ENCODE assay signal across 1 cellular context in the genomic region with DNA sequence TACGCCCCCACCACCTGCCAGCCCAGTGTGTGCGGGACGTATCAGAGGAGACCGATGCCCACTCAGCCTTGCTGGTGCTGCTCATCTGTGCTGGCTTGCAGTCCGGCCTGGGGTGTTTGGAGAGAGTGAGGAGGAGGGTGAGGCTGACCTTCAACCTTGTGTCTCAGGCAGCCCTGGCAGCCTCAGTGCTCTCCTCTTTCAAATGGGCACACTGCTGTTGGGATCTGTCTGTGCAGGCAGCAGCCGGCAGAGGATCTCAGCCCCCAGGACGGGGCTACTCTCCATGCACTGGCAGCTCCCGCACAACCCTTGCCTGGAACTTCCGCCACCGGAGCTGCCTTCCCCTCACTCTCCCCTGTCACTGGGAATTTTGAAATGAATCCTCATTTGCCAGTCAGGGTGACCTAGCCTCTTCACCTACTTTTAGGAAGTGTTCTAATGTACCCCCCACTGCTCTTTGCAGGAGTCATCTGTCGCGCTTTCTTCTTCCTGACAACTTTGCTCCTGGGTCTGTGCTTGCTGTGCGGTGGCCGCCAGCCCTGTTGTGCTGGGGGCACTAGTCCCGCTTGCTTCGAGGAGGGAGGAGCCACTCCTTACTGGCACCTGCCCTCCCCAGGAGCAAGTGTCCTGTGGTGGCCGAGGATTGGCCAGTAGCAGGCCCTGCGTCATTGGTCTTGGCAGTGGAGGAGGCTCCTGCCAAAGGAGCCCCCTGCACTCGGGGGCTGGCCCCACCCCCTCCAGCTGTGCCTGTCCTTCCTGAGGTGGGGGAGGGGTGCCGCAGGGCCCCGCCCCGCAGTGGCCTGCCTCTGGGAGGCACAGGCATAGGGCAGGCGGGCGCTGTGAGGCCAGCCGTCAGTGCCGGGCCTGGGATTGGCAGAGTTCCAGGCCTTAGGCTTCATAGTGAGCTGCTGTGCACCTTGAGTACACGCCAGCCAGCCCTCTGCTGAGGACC.
TF ChIP-seq lines count a peak whose summit lies in the region.

No MANE protein-coding gene starts in this region.

TF ChIP-seq in WTC11, 78 proteins besides CTCF, POLR2A, EP300 and RAD21 (continued from another document):
- TF ChIP-seq, protein P1, sequence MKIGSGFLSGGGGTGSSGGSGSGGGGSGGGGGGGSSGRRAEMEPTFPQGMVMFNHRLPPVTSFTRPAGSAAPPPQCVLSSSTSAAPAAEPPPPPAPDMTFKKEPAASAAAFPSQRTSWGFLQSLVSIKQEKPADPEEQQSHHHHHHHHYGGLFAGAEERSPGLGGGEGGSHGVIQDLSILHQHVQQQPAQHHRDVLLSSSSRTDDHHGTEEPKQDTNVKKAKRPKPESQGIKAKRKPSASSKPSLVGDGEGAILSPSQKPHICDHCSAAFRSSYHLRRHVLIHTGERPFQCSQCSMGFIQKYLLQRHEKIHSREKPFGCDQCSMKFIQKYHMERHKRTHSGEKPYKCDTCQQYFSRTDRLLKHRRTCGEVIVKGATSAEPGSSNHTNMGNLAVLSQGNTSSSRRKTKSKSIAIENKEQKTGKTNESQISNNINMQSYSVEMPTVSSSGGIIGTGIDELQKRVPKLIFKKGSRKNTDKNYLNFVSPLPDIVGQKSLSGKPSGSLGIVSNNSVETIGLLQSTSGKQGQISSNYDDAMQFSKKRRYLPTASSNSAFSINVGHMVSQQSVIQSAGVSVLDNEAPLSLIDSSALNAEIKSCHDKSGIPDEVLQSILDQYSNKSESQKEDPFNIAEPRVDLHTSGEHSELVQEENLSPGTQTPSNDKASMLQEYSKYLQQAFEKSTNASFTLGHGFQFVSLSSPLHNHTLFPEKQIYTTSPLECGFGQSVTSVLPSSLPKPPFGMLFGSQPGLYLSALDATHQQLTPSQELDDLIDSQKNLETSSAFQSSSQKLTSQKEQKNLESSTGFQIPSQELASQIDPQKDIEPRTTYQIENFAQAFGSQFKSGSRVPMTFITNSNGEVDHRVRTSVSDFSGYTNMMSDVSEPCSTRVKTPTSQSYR (CRISPR knock-in tag; IDR thresholded peaks at IDR 0.05), result peak; percentile 98
- peak; percentile 84 for TF ChIP-seq GTF2I (CRISPR knock-in tag; conservative IDR thresholded peaks at IDR 0.05)
- TF ChIP-seq, protein P2, sequence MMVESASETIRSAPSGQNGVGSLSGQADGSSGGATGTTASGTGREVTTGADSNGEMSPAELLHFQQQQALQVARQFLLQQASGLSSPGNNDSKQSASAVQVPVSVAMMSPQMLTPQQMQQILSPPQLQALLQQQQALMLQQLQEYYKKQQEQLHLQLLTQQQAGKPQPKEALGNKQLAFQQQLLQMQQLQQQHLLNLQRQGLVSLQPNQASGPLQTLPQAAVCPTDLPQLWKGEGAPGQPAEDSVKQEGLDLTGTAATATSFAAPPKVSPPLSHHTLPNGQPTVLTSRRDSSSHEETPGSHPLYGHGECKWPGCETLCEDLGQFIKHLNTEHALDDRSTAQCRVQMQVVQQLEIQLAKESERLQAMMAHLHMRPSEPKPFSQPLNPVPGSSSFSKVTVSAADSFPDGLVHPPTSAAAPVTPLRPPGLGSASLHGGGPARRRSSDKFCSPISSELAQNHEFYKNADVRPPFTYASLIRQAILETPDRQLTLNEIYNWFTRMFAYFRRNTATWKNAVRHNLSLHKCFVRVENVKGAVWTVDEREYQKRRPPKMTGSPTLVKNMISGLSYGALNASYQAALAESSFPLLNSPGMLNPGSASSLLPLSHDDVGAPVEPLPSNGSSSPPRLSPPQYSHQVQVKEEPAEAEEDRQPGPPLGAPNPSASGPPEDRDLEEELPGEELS (CRISPR knock-in tag; IDR thresholded peaks at IDR 0.05), result 0 out of 2 replicates have a peak, but pooled peaks have one; percentile 33
- TF ChIP-seq, protein P3, sequence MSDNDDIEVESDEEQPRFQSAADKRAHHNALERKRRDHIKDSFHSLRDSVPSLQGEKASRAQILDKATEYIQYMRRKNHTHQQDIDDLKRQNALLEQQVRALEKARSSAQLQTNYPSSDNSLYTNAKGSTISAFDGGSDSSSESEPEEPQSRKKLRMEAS (CRISPR knock-in tag; IDR thresholded peaks at IDR 0.05), result 0 out of 2 replicates have a peak, but pooled peaks have one; percentile 46
- TF ChIP-seq ZNF423 (CRISPR knock-in tag; IDR thresholded peaks at IDR 0.05), result 0 out of 2 replicates have a peak, but pooled peaks have one; percentile 9
- TF ChIP-seq ZNF317 (CRISPR knock-in tag; IDR thresholded peaks at IDR 0.05; ENCODE audit: borderline replicate concordance, low read depth), result 0 out of 2 replicates have a peak, but pooled peaks have one; percentile 22
- no peak for TF ChIP-seq ELF4 (CRISPR knock-in tag; IDR thresholded peaks at IDR 0.05; ENCODE audit: low read depth)
- TF ChIP-seq, protein P4, sequence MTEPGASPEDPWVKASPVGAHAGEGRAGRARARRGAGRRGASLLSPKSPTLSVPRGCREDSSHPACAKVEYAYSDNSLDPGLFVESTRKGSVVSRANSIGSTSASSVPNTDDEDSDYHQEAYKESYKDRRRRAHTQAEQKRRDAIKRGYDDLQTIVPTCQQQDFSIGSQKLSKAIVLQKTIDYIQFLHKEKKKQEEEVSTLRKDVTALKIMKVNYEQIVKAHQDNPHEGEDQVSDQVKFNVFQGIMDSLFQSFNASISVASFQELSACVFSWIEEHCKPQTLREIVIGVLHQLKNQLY (CRISPR knock-in tag; IDR thresholded peaks at IDR 0.05), result no peak
- peak; percentile 55; the same call in 1 of the 2 replicates for TF ChIP-seq ETV6 (CRISPR knock-in tag; IDR thresholded peaks at IDR 0.05)
- no peak for TF ChIP-seq TEAD1 (CRISPR knock-in tag; IDR thresholded peaks at IDR 0.05)
- no peak for TF ChIP-seq ZNF232 (CRISPR knock-in tag; IDR thresholded peaks at IDR 0.05)
- peak; percentile 96 for TF ChIP-seq ZNF121 (CRISPR knock-in tag; IDR thresholded peaks at IDR 0.05)
- TF ChIP-seq, protein P5, sequence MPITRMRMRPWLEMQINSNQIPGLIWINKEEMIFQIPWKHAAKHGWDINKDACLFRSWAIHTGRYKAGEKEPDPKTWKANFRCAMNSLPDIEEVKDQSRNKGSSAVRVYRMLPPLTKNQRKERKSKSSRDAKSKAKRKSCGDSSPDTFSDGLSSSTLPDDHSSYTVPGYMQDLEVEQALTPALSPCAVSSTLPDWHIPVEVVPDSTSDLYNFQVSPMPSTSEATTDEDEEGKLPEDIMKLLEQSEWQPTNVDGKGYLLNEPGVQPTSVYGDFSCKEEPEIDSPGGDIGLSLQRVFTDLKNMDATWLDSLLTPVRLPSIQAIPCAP (CRISPR knock-in tag; IDR thresholded peaks at IDR 0.05), result no peak
- no peak for TF ChIP-seq TP53 (CRISPR knock-in tag; IDR thresholded peaks at IDR 0.05)
- peak; percentile 93 for TF ChIP-seq SP1 (CRISPR knock-in tag; conservative IDR thresholded peaks at IDR 0.05)
TF ChIP-seq in WTC11: peak in this region for 10.
